Comparison of ENCODE assay signal across 21 cellular contexts in genomic region chr5:67291066-67291465, GRCh38.
DNase-seq lines count a peak whose midpoint lies in the region; ATAC-seq and TF ChIP-seq lines count a peak whose summit lies in the region.
"Had no signal": no experiment of that assay in that cellular context is flagged by ENCODE, and none has a peak within 500 bp of the region (broad histone marks: within the 10 kb centered on the region; RNA-seq: fewer than 3 reads in every experiment).

No MANE protein-coding gene starts in this region.

- H3K9me3 Mint-ChIP-seq in nephron: no peaks in the 10 kb centered on the region
- H3K9me3 Mint-ChIP-seq: activated CD8-positive, alpha-beta T cell treated with anti-CD3 and anti-CD28 coated beads for 36 hours; activated T-helper 2 cell treated with anti-CD3 and anti-CD28 coated beads, Interferon-gamma antibody, Interleukin-2, Interleukin-4, amounts not matched to agents 10 μg/mL and 5 μg/mL and 100 μg/mL, durations not matched to agents 14 hours and 24 hours and 36 hours; endodermal cell; T-helper 1 cell treated with Interleukin-12 subunit alpha and Interleukin-12 subunit beta and Interleukin-4 antibody, amounts not matched to agents 30 μg/mL and 1 μg/mL, for 36 hours had no signal

- WGBS in esophagus muscularis mucosa: 77% methylated on average over 4 of the region's 4 CpGs

- H3K27me3 ChIP-seq in Peyer's patch (no peaks in the 10 kb centered on the region), esophagus muscularis mucosa (no peaks in the 10 kb centered on the region)

- ATAC-seq in HG03108 (IDR thresholded peaks at IDR 0.05; ENCODE audit: unreplicated experiment) (no peak), HG02571 (IDR thresholded peaks at IDR 0.05; ENCODE audit: unreplicated experiment) (no peak)
- ATAC-seq: activated CD8-positive, alpha-beta T cell treated with anti-CD3 and anti-CD28 coated beads for 36 hours; mucosa of descending colon had no signal

- TF ChIP-seq CTCF in Peyer's patch (IDR thresholded peaks at IDR 0.05) (no peak), esophagus muscularis mucosa (IDR thresholded peaks at IDR 0.05) (no peak), nephron (IDR thresholded peaks at IDR 0.05; ENCODE audit: unreplicated experiment in 3 of 3) (no peak)

- H3K27ac ChIP-seq in Peyer's patch (peak overlapping the region in 3 of 4 donors; percentile 5 to 53 (median 47)), esophagus muscularis mucosa (replicated peaks in 1 of 4) (peak overlapping the region; percentile 71 to 74 (median 72)), temporal lobe (ENCODE audit: low read depth, low read length) (peak overlapping the region; percentile 100)
- H3K27ac ChIP-seq: skin epidermis had no signal

- H3K4me3 Mint-ChIP-seq in nephron: no peak overlapping the region
- H3K4me3 Mint-ChIP-seq: activated CD8-positive, alpha-beta T cell treated with anti-CD3 and anti-CD28 coated beads for 36 hours; activated naive CD8-positive, alpha-beta T cell; endodermal cell; T-helper 1 cell treated with Interleukin-12 subunit alpha and Interleukin-12 subunit beta and Interleukin-4 antibody, amounts not matched to agents 30 μg/mL and 1 μg/mL, for 36 hours had no signal

- no peak for TF ChIP-seq POLR2A in Peyer's patch (IDR thresholded peaks at IDR 0.05)
- TF ChIP-seq POLR2A in esophagus muscularis mucosa (IDR thresholded peaks at IDR 0.05; ENCODE audit: low read depth): no peak

- H3K27me3 Mint-ChIP-seq in nephron (ENCODE audit: low read depth): no peaks in the 10 kb centered on the region
- H3K27me3 Mint-ChIP-seq: activated CD8-positive, alpha-beta T cell treated with anti-CD3 and anti-CD28 coated beads for 36 hours; activated naive CD8-positive, alpha-beta T cell had no signal

- H3K4me1 Mint-ChIP-seq in nephron: peaks cover 55% of the 10 kb centered on the region

- intact Hi-C loops in esophagus muscularis mucosa (cut with DNase I): no loop called here

- no peaks in the 10 kb centered on the region for H3K36me3 Mint-ChIP-seq in nephron (ENCODE audit: low read depth)
- H3K36me3 Mint-ChIP-seq: activated naive CD8-positive, alpha-beta T cell had no signal

- H3K9me3 ChIP-seq in Peyer's patch (no peaks in the 10 kb centered on the region), esophagus muscularis mucosa (no peaks in the 10 kb centered on the region)
- H3K9me3 ChIP-seq: mucosa of descending colon had no signal

- H3K4me1 ChIP-seq in Peyer's patch (no peaks in the 10 kb centered on the region), esophagus muscularis mucosa (peaks cover 16 to 82% (median 75%) of the 10 kb centered on the region in 4 donors)

- H3K36me3 ChIP-seq in Peyer's patch: no peaks in the 10 kb centered on the region
- no peaks in the 10 kb centered on the region for H3K36me3 ChIP-seq in esophagus muscularis mucosa

- no peak for TF ChIP-seq EP300 in esophagus muscularis mucosa (IDR thresholded peaks at IDR 0.05)

- DNase-seq in Peyer's patch (no peak), esophagus muscularis mucosa (ENCODE audit: extremely low spot score) (no peak), NCI-H1930 (lab: John Stamatoyannopoulos, UW) (no peak)
- DNase-seq: activated CD8-positive, alpha-beta T cell treated with anti-CD3 and anti-CD28 coated beads for 36 hours; aorta; COR-L47; endodermal cell; GDM1; KBM-7; mucosa of descending colon; NCI-H1436 treated with DMSO at 0.1 percent for 48 hours; stimulated activated CD4-positive, alpha-beta T cell treated with anti-CD3 and anti-CD28 coated beads, Interleukin-2, amount 100 ng/mL, for 24 hours had no signal

- H3K27ac Mint-ChIP-seq in nephron: peak overlapping the region in 2 of 3 experiments; percentile 25 to 55
- H3K27ac Mint-ChIP-seq: activated CD8-positive, alpha-beta T cell treated with anti-CD3 and anti-CD28 coated beads for 36 hours; activated naive CD8-positive, alpha-beta T cell; activated T-helper 2 cell treated with anti-CD3 and anti-CD28 coated beads, Interferon-gamma antibody, Interleukin-2, Interleukin-4, amounts not matched to agents 10 μg/mL and 5 μg/mL and 100 μg/mL, durations not matched to agents 14 hours and 24 hours and 36 hours; endodermal cell; progenitor cell of endocrine pancreas; T-helper 1 cell treated with Interleukin-12 subunit alpha and Interleukin-12 subunit beta and Interleukin-4 antibody, amounts not matched to agents 30 μg/mL and 1 μg/mL, for 36 hours had no signal

- H3K4me3 ChIP-seq in Peyer's patch (no peak overlapping the region), esophagus muscularis mucosa (no peak overlapping the region)
- H3K4me3 ChIP-seq: mucosa of descending colon, skin epidermis had no signal

Comparison
In these comparisons a context has a peak if more than half of its experiments do, and no peak if none do; other contexts are left out.
1. H3K27ac ChIP-seq: peak in every context shown above with its lines; median percentile 100 in temporal lobe; 72 in esophagus muscularis mucosa; 47 in Peyer's patch.